1 cellular context compared by ENCODE assay signal in the genomic region with DNA sequence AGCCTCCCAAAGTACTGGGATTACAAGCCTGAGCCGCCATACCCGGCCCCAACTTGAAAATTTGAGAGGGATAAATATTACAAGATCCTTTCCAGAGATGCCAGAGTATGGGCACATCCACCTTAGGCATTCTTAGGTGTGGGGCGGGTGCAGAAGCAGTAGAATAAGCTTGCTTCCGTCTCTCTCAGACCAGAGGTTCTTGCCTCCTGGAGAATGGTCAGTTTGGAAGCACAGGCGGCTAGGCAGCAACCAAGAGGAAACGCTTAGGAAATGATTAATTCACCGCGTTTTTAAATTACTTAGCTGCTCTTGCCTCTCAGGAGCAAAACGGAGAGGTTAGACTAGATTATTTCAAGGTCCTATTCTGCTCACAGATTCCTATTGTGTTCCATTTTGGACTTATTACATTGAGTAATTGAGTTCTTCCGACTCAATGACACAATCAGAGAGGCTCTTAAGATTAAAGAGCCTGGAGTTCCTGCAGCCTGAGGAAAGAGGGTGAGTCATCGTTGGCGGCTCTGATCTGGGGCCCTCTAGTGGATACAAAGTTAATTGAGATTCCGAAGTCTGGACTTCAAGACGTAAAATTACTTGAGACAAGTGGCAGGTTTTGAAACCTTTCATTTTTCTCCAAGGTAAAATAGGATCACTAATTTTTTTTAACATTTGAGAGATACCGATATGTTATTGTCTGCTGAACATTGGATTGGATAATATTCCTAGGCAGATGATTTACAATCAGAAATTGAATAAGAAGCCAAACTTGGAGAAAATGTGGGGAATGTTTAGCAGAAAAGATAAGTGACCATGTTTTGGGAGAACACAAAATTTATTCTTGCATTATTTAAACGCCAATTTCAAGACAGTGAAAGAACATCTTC.
TF ChIP-seq lines count a peak whose summit lies in the region.

No MANE protein-coding gene starts in this region.

TF ChIP-seq in K562, 482 proteins besides CTCF, POLR2A, EP300 and RAD21 (continued from another document and continues in another):
- TF ChIP-seq, protein P1, sequence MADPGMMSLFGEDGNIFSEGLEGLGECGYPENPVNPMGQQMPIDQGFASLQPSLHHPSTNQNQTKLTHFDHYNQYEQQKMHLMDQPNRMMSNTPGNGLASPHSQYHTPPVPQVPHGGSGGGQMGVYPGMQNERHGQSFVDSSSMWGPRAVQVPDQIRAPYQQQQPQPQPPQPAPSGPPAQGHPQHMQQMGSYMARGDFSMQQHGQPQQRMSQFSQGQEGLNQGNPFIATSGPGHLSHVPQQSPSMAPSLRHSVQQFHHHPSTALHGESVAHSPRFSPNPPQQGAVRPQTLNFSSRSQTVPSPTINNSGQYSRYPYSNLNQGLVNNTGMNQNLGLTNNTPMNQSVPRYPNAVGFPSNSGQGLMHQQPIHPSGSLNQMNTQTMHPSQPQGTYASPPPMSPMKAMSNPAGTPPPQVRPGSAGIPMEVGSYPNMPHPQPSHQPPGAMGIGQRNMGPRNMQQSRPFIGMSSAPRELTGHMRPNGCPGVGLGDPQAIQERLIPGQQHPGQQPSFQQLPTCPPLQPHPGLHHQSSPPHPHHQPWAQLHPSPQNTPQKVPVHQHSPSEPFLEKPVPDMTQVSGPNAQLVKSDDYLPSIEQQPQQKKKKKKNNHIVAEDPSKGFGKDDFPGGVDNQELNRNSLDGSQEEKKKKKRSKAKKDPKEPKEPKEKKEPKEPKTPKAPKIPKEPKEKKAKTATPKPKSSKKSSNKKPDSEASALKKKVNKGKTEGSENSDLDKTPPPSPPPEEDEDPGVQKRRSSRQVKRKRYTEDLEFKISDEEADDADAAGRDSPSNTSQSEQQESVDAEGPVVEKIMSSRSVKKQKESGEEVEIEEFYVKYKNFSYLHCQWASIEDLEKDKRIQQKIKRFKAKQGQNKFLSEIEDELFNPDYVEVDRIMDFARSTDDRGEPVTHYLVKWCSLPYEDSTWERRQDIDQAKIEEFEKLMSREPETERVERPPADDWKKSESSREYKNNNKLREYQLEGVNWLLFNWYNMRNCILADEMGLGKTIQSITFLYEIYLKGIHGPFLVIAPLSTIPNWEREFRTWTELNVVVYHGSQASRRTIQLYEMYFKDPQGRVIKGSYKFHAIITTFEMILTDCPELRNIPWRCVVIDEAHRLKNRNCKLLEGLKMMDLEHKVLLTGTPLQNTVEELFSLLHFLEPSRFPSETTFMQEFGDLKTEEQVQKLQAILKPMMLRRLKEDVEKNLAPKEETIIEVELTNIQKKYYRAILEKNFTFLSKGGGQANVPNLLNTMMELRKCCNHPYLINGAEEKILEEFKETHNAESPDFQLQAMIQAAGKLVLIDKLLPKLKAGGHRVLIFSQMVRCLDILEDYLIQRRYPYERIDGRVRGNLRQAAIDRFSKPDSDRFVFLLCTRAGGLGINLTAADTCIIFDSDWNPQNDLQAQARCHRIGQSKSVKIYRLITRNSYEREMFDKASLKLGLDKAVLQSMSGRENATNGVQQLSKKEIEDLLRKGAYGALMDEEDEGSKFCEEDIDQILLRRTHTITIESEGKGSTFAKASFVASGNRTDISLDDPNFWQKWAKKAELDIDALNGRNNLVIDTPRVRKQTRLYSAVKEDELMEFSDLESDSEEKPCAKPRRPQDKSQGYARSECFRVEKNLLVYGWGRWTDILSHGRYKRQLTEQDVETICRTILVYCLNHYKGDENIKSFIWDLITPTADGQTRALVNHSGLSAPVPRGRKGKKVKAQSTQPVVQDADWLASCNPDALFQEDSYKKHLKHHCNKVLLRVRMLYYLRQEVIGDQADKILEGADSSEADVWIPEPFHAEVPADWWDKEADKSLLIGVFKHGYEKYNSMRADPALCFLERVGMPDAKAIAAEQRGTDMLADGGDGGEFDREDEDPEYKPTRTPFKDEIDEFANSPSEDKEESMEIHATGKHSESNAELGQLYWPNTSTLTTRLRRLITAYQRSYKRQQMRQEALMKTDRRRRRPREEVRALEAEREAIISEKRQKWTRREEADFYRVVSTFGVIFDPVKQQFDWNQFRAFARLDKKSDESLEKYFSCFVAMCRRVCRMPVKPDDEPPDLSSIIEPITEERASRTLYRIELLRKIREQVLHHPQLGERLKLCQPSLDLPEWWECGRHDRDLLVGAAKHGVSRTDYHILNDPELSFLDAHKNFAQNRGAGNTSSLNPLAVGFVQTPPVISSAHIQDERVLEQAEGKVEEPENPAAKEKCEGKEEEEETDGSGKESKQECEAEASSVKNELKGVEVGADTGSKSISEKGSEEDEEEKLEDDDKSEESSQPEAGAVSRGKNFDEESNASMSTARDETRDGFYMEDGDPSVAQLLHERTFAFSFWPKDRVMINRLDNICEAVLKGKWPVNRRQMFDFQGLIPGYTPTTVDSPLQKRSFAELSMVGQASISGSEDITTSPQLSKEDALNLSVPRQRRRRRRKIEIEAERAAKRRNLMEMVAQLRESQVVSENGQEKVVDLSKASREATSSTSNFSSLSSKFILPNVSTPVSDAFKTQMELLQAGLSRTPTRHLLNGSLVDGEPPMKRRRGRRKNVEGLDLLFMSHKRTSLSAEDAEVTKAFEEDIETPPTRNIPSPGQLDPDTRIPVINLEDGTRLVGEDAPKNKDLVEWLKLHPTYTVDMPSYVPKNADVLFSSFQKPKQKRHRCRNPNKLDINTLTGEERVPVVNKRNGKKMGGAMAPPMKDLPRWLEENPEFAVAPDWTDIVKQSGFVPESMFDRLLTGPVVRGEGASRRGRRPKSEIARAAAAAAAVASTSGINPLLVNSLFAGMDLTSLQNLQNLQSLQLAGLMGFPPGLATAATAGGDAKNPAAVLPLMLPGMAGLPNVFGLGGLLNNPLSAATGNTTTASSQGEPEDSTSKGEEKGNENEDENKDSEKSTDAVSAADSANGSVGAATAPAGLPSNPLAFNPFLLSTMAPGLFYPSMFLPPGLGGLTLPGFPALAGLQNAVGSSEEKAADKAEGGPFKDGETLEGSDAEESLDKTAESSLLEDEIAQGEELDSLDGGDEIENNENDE (IDR thresholded peaks at IDR 0.05; ENCODE audit: low read depth, low read length): no peak
- TF ChIP-seq, protein P2, sequence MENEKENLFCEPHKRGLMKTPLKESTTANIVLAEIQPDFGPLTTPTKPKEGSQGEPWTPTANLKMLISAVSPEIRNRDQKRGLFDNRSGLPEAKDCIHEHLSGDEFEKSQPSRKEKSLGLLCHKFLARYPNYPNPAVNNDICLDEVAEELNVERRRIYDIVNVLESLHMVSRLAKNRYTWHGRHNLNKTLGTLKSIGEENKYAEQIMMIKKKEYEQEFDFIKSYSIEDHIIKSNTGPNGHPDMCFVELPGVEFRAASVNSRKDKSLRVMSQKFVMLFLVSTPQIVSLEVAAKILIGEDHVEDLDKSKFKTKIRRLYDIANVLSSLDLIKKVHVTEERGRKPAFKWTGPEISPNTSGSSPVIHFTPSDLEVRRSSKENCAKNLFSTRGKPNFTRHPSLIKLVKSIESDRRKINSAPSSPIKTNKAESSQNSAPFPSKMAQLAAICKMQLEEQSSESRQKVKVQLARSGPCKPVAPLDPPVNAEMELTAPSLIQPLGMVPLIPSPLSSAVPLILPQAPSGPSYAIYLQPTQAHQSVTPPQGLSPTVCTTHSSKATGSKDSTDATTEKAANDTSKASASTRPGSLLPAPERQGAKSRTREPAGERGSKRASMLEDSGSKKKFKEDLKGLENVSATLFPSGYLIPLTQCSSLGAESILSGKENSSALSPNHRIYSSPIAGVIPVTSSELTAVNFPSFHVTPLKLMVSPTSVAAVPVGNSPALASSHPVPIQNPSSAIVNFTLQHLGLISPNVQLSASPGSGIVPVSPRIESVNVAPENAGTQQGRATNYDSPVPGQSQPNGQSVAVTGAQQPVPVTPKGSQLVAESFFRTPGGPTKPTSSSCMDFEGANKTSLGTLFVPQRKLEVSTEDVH (IDR thresholded peaks at IDR 0.05; ENCODE audit: low read depth, partially characterized antibody): peak; percentile 61
- TF ChIP-seq, protein P3, sequence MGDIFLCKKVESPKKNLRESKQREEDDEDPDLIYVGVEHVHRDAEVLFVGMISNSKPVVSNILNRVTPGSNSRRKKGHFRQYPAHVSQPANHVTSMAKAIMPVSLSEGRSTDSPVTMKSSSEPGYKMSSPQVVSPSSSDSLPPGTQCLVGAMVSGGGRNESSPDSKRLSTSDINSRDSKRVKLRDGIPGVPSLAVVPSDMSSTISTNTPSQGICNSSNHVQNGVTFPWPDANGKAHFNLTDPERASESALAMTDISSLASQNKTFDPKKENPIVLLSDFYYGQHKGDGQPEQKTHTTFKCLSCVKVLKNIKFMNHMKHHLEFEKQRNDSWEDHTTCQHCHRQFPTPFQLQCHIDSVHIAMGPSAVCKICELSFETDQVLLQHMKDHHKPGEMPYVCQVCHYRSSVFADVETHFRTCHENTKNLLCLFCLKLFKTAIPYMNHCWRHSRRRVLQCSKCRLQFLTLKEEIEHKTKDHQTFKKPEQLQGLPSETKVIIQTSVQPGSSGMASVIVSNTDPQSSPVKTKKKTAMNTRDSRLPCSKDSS (IDR thresholded peaks at IDR 0.05; ENCODE audit: low read depth, partially characterized antibody): no peak
- TF ChIP-seq, protein P4, sequence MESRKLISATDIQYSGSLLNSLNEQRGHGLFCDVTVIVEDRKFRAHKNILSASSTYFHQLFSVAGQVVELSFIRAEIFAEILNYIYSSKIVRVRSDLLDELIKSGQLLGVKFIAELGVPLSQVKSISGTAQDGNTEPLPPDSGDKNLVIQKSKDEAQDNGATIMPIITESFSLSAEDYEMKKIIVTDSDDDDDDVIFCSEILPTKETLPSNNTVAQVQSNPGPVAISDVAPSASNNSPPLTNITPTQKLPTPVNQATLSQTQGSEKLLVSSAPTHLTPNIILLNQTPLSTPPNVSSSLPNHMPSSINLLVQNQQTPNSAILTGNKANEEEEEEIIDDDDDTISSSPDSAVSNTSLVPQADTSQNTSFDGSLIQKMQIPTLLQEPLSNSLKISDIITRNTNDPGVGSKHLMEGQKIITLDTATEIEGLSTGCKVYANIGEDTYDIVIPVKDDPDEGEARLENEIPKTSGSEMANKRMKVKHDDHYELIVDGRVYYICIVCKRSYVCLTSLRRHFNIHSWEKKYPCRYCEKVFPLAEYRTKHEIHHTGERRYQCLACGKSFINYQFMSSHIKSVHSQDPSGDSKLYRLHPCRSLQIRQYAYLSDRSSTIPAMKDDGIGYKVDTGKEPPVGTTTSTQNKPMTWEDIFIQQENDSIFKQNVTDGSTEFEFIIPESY (CRISPR knock-in tag; IDR thresholded peaks at IDR 0.05): no peak
- TF ChIP-seq SMARCA4 (IDR thresholded peaks at IDR 0.05): peak; percentile 93
- TF ChIP-seq PURB (CRISPR knock-in tag; IDR thresholded peaks at IDR 0.05; ENCODE audit: low read depth): no peak
- TF ChIP-seq, protein P5, sequence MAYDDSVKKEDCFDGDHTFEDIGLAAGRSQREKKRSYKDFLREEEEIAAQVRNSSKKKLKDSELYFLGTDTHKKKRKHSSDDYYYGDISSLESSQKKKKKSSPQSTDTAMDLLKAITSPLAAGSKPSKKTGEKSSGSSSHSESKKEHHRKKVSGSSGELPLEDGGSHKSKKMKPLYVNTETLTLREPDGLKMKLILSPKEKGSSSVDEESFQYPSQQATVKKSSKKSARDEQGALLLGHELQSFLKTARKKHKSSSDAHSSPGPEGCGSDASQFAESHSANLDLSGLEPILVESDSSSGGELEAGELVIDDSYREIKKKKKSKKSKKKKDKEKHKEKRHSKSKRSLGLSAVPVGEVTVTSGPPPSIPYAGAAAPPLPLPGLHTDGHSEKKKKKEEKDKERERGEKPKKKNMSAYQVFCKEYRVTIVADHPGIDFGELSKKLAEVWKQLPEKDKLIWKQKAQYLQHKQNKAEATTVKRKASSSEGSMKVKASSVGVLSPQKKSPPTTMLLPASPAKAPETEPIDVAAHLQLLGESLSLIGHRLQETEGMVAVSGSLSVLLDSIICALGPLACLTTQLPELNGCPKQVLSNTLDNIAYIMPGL (CRISPR knock-in tag; IDR thresholded peaks at IDR 0.05): no peak
- TF ChIP-seq KAT7 (CRISPR knock-in tag; IDR thresholded peaks at IDR 0.05; ENCODE audit: borderline replicate concordance): no peak
- TF ChIP-seq, protein P6, sequence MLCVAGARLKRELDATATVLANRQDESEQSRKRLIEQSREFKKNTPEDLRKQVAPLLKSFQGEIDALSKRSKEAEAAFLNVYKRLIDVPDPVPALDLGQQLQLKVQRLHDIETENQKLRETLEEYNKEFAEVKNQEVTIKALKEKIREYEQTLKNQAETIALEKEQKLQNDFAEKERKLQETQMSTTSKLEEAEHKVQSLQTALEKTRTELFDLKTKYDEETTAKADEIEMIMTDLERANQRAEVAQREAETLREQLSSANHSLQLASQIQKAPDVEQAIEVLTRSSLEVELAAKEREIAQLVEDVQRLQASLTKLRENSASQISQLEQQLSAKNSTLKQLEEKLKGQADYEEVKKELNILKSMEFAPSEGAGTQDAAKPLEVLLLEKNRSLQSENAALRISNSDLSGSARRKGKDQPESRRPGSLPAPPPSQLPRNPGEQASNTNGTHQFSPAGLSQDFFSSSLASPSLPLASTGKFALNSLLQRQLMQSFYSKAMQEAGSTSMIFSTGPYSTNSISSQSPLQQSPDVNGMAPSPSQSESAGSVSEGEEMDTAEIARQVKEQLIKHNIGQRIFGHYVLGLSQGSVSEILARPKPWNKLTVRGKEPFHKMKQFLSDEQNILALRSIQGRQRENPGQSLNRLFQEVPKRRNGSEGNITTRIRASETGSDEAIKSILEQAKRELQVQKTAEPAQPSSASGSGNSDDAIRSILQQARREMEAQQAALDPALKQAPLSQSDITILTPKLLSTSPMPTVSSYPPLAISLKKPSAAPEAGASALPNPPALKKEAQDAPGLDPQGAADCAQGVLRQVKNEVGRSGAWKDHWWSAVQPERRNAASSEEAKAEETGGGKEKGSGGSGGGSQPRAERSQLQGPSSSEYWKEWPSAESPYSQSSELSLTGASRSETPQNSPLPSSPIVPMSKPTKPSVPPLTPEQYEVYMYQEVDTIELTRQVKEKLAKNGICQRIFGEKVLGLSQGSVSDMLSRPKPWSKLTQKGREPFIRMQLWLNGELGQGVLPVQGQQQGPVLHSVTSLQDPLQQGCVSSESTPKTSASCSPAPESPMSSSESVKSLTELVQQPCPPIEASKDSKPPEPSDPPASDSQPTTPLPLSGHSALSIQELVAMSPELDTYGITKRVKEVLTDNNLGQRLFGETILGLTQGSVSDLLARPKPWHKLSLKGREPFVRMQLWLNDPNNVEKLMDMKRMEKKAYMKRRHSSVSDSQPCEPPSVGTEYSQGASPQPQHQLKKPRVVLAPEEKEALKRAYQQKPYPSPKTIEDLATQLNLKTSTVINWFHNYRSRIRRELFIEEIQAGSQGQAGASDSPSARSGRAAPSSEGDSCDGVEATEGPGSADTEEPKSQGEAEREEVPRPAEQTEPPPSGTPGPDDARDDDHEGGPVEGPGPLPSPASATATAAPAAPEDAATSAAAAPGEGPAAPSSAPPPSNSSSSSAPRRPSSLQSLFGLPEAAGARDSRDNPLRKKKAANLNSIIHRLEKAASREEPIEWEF (CRISPR knock-in tag; IDR thresholded peaks at IDR 0.05): no peak
- no peak for TF ChIP-seq ZNF224 (CRISPR knock-in tag; IDR thresholded peaks at IDR 0.05)
- TF ChIP-seq, protein P7, sequence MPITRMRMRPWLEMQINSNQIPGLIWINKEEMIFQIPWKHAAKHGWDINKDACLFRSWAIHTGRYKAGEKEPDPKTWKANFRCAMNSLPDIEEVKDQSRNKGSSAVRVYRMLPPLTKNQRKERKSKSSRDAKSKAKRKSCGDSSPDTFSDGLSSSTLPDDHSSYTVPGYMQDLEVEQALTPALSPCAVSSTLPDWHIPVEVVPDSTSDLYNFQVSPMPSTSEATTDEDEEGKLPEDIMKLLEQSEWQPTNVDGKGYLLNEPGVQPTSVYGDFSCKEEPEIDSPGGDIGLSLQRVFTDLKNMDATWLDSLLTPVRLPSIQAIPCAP (CRISPR knock-in tag; IDR thresholded peaks at IDR 0.05; ENCODE audit: borderline replicate concordance): no peak
- TF ChIP-seq, protein P8, sequence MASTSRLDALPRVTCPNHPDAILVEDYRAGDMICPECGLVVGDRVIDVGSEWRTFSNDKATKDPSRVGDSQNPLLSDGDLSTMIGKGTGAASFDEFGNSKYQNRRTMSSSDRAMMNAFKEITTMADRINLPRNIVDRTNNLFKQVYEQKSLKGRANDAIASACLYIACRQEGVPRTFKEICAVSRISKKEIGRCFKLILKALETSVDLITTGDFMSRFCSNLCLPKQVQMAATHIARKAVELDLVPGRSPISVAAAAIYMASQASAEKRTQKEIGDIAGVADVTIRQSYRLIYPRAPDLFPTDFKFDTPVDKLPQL (IDR thresholded peaks at IDR 0.05; ENCODE audit: extremely low read depth, insufficient read length): no peak
- TF ChIP-seq ZNF717 (CRISPR knock-in tag; IDR thresholded peaks at IDR 0.05): no peak
- TF ChIP-seq BRD9 (IDR thresholded peaks at IDR 0.05; ENCODE audit: low read depth, partially characterized antibody): peak; percentile 74
- TF ChIP-seq BACH1 (tag; IDR thresholded peaks at IDR 0.05): peak; percentile 54; the same call in 1 of the 2 replicates
- TF ChIP-seq RBM17 (IDR thresholded peaks at IDR 0.05; ENCODE audit: borderline replicate concordance, low read depth, low read length): no peak
